ENCODE assay signal across 10 cellular contexts in genomic region chr9:37370968-37371563, GRCh38. TPM values are rescaled to one million over a fixed set of nuclear protein-coding genes. Genes with fewer than 3 reads are reported as not detected.
DNase-seq lines count a peak whose midpoint lies in the region; ATAC-seq and TF ChIP-seq lines count a peak whose summit lies in the region.
"Had no signal": no experiment of that assay in that cellular context is flagged by ENCODE, and none has a peak within 500 bp of the region (broad histone marks: within the 10 kb centered on the region; RNA-seq: fewer than 3 reads in every experiment).

No MANE protein-coding gene starts in this region.

- no peak for TF ChIP-seq CTCF in foreskin fibroblast (IDR thresholded peaks at IDR 0.05; ENCODE audit: low read depth, low read length)
- no peak for TF ChIP-seq CTCF in stomach (IDR thresholded peaks at IDR 0.05)

- H3K9me3 Mint-ChIP-seq in activated naive CD8-positive, alpha-beta T cell treated with anti-CD3 and anti-CD28 coated beads for 36 hours: no peaks in the 10 kb centered on the region

- peak overlapping the region; percentile 47 for H3K27ac Mint-ChIP-seq in activated naive CD8-positive, alpha-beta T cell treated with anti-CD3 and anti-CD28 coated beads for 36 hours
- H3K27ac Mint-ChIP-seq: immature natural killer cell had no signal

- peaks cover 0 to 4% (median 0%) of the 10 kb centered on the region in 3 donors for H3K27me3 ChIP-seq in stomach

- H3K4me1 Mint-ChIP-seq in activated naive CD8-positive, alpha-beta T cell treated with anti-CD3 and anti-CD28 coated beads for 36 hours: peaks cover 14% of the 10 kb centered on the region
- H3K4me1 Mint-ChIP-seq: immature natural killer cell had no signal

- TF ChIP-seq POLR2A in GM15510 (IDR thresholded peaks at IDR 0.05; ENCODE audit: borderline replicate concordance, extremely low read depth, insufficient read length): peak; percentile 79
- no peak for TF ChIP-seq POLR2A in stomach (IDR thresholded peaks at IDR 0.05)

- H3K4me3 ChIP-seq in foreskin fibroblast (ENCODE audit: low read depth in 1 of 2, low read length in 2 of 2): no peak overlapping the region
- H3K4me3 ChIP-seq in stomach: no peak overlapping the region

- H3K36me3 ChIP-seq in stomach: no peaks in the 10 kb centered on the region

- peak; percentile 55 for ATAC-seq in GM19463 (IDR thresholded peaks at IDR 0.05; ENCODE audit: unreplicated experiment)
- ATAC-seq in HG03066 (IDR thresholded peaks at IDR 0.05; ENCODE audit: low read depth, unreplicated experiment): peak; percentile 75

- WGBS in stomach, 5 donors: 76 to 83% (median 79%) methylated on average over 3 to 5 of the region's 5 CpGs

- intact Hi-C loops in stomach (cut with DNase I; ENCODE audit: low total_unique reads): no loop called here

- DNase-seq in activated naive CD8-positive, alpha-beta T cell treated with anti-CD3 and anti-CD28 coated beads for 36 hours: no peak
- DNase-seq in NCI-H69 (lab: John Stamatoyannopoulos, UW) (no peak), foreskin fibroblast (no peak), stomach (no peak), NOMO-1 (lab: John Stamatoyannopoulos, UW; ENCODE audit: unreplicated experiment in 2 of 2) (no peak)
- DNase-seq: immature natural killer cell, NCI-H1092 treated with DMSO at 0.1 percent for 48 hours had no signal

- no peak overlapping the region for H3K27ac ChIP-seq in stomach

- H3K27me3 Mint-ChIP-seq in activated naive CD8-positive, alpha-beta T cell treated with anti-CD3 and anti-CD28 coated beads for 36 hours: peaks cover 15% of the 10 kb centered on the region

- H3K4me3 Mint-ChIP-seq in activated naive CD8-positive, alpha-beta T cell treated with anti-CD3 and anti-CD28 coated beads for 36 hours: no peak overlapping the region
- H3K4me3 Mint-ChIP-seq: immature natural killer cell had no signal

- TF ChIP-seq EP300 in stomach (IDR thresholded peaks at IDR 0.05): no peak

- no peaks in the 10 kb centered on the region for H3K9me3 ChIP-seq in stomach

- H3K4me1 ChIP-seq in stomach: no peaks in the 10 kb centered on the region

- peaks cover 2% of the 10 kb centered on the region for H3K36me3 Mint-ChIP-seq in activated naive CD8-positive, alpha-beta T cell treated with anti-CD3 and anti-CD28 coated beads for 36 hours
- H3K36me3 Mint-ChIP-seq: immature natural killer cell had no signal

RNA-seq across cellular contexts. Expression of gene GRHPR, which starts 51.4 kb away (rescaled TPM):
- total RNA-seq in activated naive CD8-positive, alpha-beta T cell treated with anti-CD3 and anti-CD28 coated beads for 36 hours: 10 to 100 TPM; 79.5 to 82.0 TPM
- total RNA-seq in stomach: 100 to 1,000 TPM in 1 of 5 donors, 10 to 100 TPM in 4; 48.7 to 107 (median 76.8) TPM
- polyA plus RNA-seq in stomach: 100 to 1,000 TPM in 1 of 3 donors, 10 to 100 TPM in 2; 76.3 to 111 (median 86.0) TPM
